In genomic region chr10:28343987-28344895, GRCh38 we compare ENCODE assay signal across 20 cellular contexts. TPM values are rescaled to one million over a fixed set of nuclear protein-coding genes. Genes with fewer than 3 reads are reported as not detected.
DNase-seq lines count a peak whose midpoint lies in the region; ATAC-seq, FAIRE-seq and TF ChIP-seq lines count a peak whose summit lies in the region.
"Had no signal": no experiment of that assay in that cellular context is flagged by ENCODE, and none has a peak within 500 bp of the region (broad histone marks: within the 10 kb centered on the region; RNA-seq: fewer than 3 reads in every experiment).

No MANE protein-coding gene starts in this region.

- TF ChIP-seq CTCF in CD14-positive monocyte (IDR thresholded peaks at IDR 0.05) (no peak), esophagus muscularis mucosa (IDR thresholded peaks at IDR 0.05) (no peak), D721Med (IDR thresholded peaks at IDR 0.05; ENCODE audit: insufficient read depth, missing control alignments) (no peak)

- H3K4me1 Mint-ChIP-seq in activated naive CD4-positive, alpha-beta T cell treated with anti-CD3 and anti-CD28 coated beads, Interleukin-2, amount 50 U/mL, for 24 hours = peaks cover 6% of the 10 kb centered on the region
- peaks cover 25% of the 10 kb centered on the region for H3K4me1 Mint-ChIP-seq in activated naive CD4-positive, alpha-beta T cell treated with anti-CD3 and anti-CD28 coated beads, Interleukin-2, amount 10 ng/mL, durations not matched to agents 7 days and 5 days
- H3K4me1 Mint-ChIP-seq in CD14-positive monocyte = peaks cover 37% of the 10 kb centered on the region

- TF ChIP-seq POLR2A in esophagus muscularis mucosa (IDR thresholded peaks at IDR 0.05; ENCODE audit: low read depth) = no peak

- intact Hi-C loops in CD14-positive monocyte (cut with micrococcal nuclease) = no loop called here
- intact Hi-C loops in esophagus muscularis mucosa (cut with DNase I) = loop anchor here (5.0 kb wide), 1 partner anchor 33 kb away; no protein-coding TSS in a partner anchor

- H3K9me3 Mint-ChIP-seq in activated naive CD4-positive, alpha-beta T cell treated with anti-CD3 and anti-CD28 coated beads, Interleukin-2, amount 50 U/mL, for 24 hours = peaks cover 20% of the 10 kb centered on the region
- H3K9me3 Mint-ChIP-seq in activated naive CD4-positive, alpha-beta T cell treated with anti-CD3 and anti-CD28 coated beads, Interleukin-2, amount 10 ng/mL, durations not matched to agents 7 days and 5 days = peaks cover 44% of the 10 kb centered on the region
- H3K9me3 Mint-ChIP-seq in CD14-positive monocyte = peaks cover 18 to 36% (median 22%) of the 10 kb centered on the region in 7 donors
- H3K9me3 Mint-ChIP-seq: HFFc6 had no signal

- no peaks in the 10 kb centered on the region for H3K4me1 ChIP-seq in esophagus muscularis mucosa

- no peak overlapping the region for H3K4me3 Mint-ChIP-seq in activated naive CD4-positive, alpha-beta T cell treated with anti-CD3 and anti-CD28 coated beads, Interleukin-2, amount 50 U/mL, for 24 hours
- no peak overlapping the region for H3K4me3 Mint-ChIP-seq in activated naive CD4-positive, alpha-beta T cell treated with anti-CD3 and anti-CD28 coated beads, Interleukin-2, amount 10 ng/mL, durations not matched to agents 7 days and 5 days
- H3K4me3 Mint-ChIP-seq in CD14-positive monocyte = peak overlapping the region in 1 of 2 donors; percentile 23
- H3K4me3 Mint-ChIP-seq: B cell; CD4-positive, CD25-positive, alpha-beta regulatory T cell; HFFc6 had no signal

- H3K27me3 ChIP-seq in esophagus muscularis mucosa = no peaks in the 10 kb centered on the region
- H3K27me3 ChIP-seq: BLaER1 treated with 17β-estradiol and CSF1 and Interleukin-3, amounts not matched to agents 10 nM and 100 nM had no signal

- DNase-seq in activated naive CD4-positive, alpha-beta T cell treated with anti-CD3 and anti-CD28 coated beads, Interleukin-2, amount 10 ng/mL, durations not matched to agents 7 days and 5 days = no peak
- DNase-seq in CD14-positive monocyte (ENCODE audit: low spot score) (no peak), OCI-M1 (lab: John Stamatoyannopoulos, UW) (peak; percentile 35), esophagus muscularis mucosa (ENCODE audit: extremely low spot score) (peak; percentile 34), D721Med (ENCODE audit: insufficient read length, low spot score) (no peak)
- DNase-seq: Caco-2, DMS153, DMS79, GDM1, GOT3, H7, HFFc6 had no signal

- FAIRE-seq in D721Med (lab: Jason Lieb, UNC) = no peak
- FAIRE-seq: GM12892, GM18507 had no signal

- no peak for ATAC-seq in GM19463 (IDR thresholded peaks at IDR 0.05; ENCODE audit: unreplicated experiment)
- ATAC-seq: HCT116 had no signal

- CTCF ChIA-PET in activated naive CD4-positive, alpha-beta T cell treated with anti-CD3 and anti-CD28 coated beads, Interleukin-2, amount 10 ng/mL, durations not matched to agents 7 days and 5 days (lab: Charles Lee) = no interaction called here

- peaks cover 9% of the 10 kb centered on the region for H3K36me3 Mint-ChIP-seq in activated naive CD4-positive, alpha-beta T cell treated with anti-CD3 and anti-CD28 coated beads, Interleukin-2, amount 50 U/mL, for 24 hours
- H3K36me3 Mint-ChIP-seq in activated naive CD4-positive, alpha-beta T cell treated with anti-CD3 and anti-CD28 coated beads, Interleukin-2, amount 10 ng/mL, durations not matched to agents 7 days and 5 days = peaks cover 34% of the 10 kb centered on the region
- H3K36me3 Mint-ChIP-seq in CD14-positive monocyte = peaks cover 0 to 10% of the 10 kb centered on the region in 2 donors
- H3K36me3 Mint-ChIP-seq: CD4-positive, CD25-positive, alpha-beta regulatory T cell had no signal

- no peak overlapping the region for H3K4me3 ChIP-seq in esophagus muscularis mucosa
- H3K4me3 ChIP-seq: BLaER1 treated with 17β-estradiol and CSF1 and Interleukin-3, amounts not matched to agents 10 nM and 100 nM had no signal

- H3K27ac ChIP-seq in esophagus muscularis mucosa (replicated peaks in 1 of 4) = no peak overlapping the region
- H3K27ac ChIP-seq: BLaER1 treated with 17β-estradiol and CSF1 and Interleukin-3, amounts not matched to agents 10 nM and 100 nM had no signal

- TF ChIP-seq EP300 in esophagus muscularis mucosa (IDR thresholded peaks at IDR 0.05) = no peak

- H3K9me3 ChIP-seq in esophagus muscularis mucosa = no peaks in the 10 kb centered on the region

- no peaks in the 10 kb centered on the region for H3K27me3 Mint-ChIP-seq in activated naive CD4-positive, alpha-beta T cell treated with anti-CD3 and anti-CD28 coated beads, Interleukin-2, amount 50 U/mL, for 24 hours
- H3K27me3 Mint-ChIP-seq in activated naive CD4-positive, alpha-beta T cell treated with anti-CD3 and anti-CD28 coated beads, Interleukin-2, amount 10 ng/mL, durations not matched to agents 7 days and 5 days = peaks cover 9% of the 10 kb centered on the region
- no peaks in the 10 kb centered on the region for H3K27me3 Mint-ChIP-seq in CD14-positive monocyte (ENCODE audit: low read depth in 3 of 3)

- H3K36me3 ChIP-seq in esophagus muscularis mucosa = no peaks in the 10 kb centered on the region
- H3K36me3 ChIP-seq: BLaER1 treated with 17β-estradiol and CSF1 and Interleukin-3, amounts not matched to agents 10 nM and 100 nM had no signal

- H3K27ac Mint-ChIP-seq in activated naive CD4-positive, alpha-beta T cell treated with anti-CD3 and anti-CD28 coated beads, Interleukin-2, amount 50 U/mL, for 24 hours = peak overlapping the region; percentile 25
- no peak overlapping the region for H3K27ac Mint-ChIP-seq in activated naive CD4-positive, alpha-beta T cell treated with anti-CD3 and anti-CD28 coated beads, Interleukin-2, amount 10 ng/mL, durations not matched to agents 7 days and 5 days
- H3K27ac Mint-ChIP-seq in CD14-positive monocyte = peak overlapping the region; percentile 89 to 94 (median 90)
- H3K27ac Mint-ChIP-seq: HFFc6 had no signal

- 85% methylated on average over 6 of the region's 6 CpGs for WGBS in esophagus muscularis mucosa

RNA-seq across cellular contexts. Expression of gene MPP7, which starts 41.4 kb away (rescaled TPM):
- 10 to 100 TPM; 33.6 to 48.3 TPM for polyA plus RNA-seq in CD14-positive monocyte
- 10 to 100 TPM; 30.3 to 59.1 (median 49.3) TPM for total RNA-seq in esophagus muscularis mucosa

Comparison
In these comparisons a context has a peak if more than half of its experiments do, and no peak if none do; other contexts are left out.
1. DNase-seq: peak in OCI-M1 (single experiment) and esophagus muscularis mucosa (single experiment); none in activated naive CD4-positive, alpha-beta T cell treated with anti-CD3 and anti-CD28 coated beads, Interleukin-2, amount 10 ng/mL, durations not matched to agents 7 days and 5 days (single experiment), CD14-positive monocyte (single experiment) and D721Med (single experiment).